In genomic region chrX:15418041-15418706, GRCh38 we compare ENCODE assay signal across 1 cellular context.
TF ChIP-seq lines count a peak whose summit lies in the region.

No MANE protein-coding gene starts in this region.

TF ChIP-seq in SK-N-SH, 30 proteins besides CTCF, POLR2A, EP300 and RAD21 (continued from another document):
- TF ChIP-seq REST (IDR thresholded peaks at IDR 0.05; ENCODE audit: low read depth, low read length) (no peak), YY1 (IDR thresholded peaks at IDR 0.05; ENCODE audit: low read depth) (no peak), MAX (IDR thresholded peaks at IDR 0.05; ENCODE audit: low read depth) (peak; percentile 46; the same call in 1 of the 2 replicates), TCF12 (IDR thresholded peaks at IDR 0.05) (peak; percentile 92), MEF2A (IDR thresholded peaks at IDR 0.05; ENCODE audit: borderline replicate concordance, low read depth) (peak; percentile 45; the same call in 1 of the 2 replicates), POLR2AphosphoS5 (IDR thresholded peaks at IDR 0.05; ENCODE audit: low read depth, low read length) (peak; percentile 85), RCOR1 (IDR thresholded peaks at IDR 0.05; ENCODE audit: low read length) (peak; percentile 83; the same call in 1 of the 2 replicates), PBX3 (IDR thresholded peaks at IDR 0.05) (peak; percentile 91), ELF1 (IDR thresholded peaks at IDR 0.05) (no peak), RFX5 (IDR thresholded peaks at IDR 0.05; ENCODE audit: low read length) (no peak), FOXJ3 (CRISPR knock-in tag; IDR thresholded peaks at IDR 0.05) (peak; percentile 79; the same call in 1 of the 2 replicates), GABPA (IDR thresholded peaks at IDR 0.05; ENCODE audit: low read depth) (no peak), CHD2 (IDR thresholded peaks at IDR 0.05; ENCODE audit: low read length, partially characterized antibody) (no peak), RXRA (IDR thresholded peaks at IDR 0.05; ENCODE audit: borderline replicate concordance, low read depth) (peak; percentile 35; the same call in 1 of the 2 replicates), EZH2phosphoT487 (IDR thresholded peaks at IDR 0.05; ENCODE audit: borderline replicate concordance, low read depth) (no peak), IRF3 (IDR thresholded peaks at IDR 0.05; ENCODE audit: low read depth, low read length) (no peak), USF2 (IDR thresholded peaks at IDR 0.05; ENCODE audit: borderline replicate concordance, low read depth, low read length) (no peak), USF1 (IDR thresholded peaks at IDR 0.05; ENCODE audit: borderline replicate concordance, low read depth) (no peak), TAF1 (IDR thresholded peaks at IDR 0.05; ENCODE audit: borderline replicate concordance, low read depth, low read length) (no peak), MXI1 (IDR thresholded peaks at IDR 0.05; ENCODE audit: low read depth, low read length) (peak; percentile 38; the same call in 1 of the 2 replicates), GATA2 (CRISPR knock-in tag; IDR thresholded peaks at IDR 0.05) (peak; percentile 91), NFIC (IDR thresholded peaks at IDR 0.05; ENCODE audit: borderline replicate concordance) (peak; percentile 59; the same call in 1 of the 2 replicates), FOSL2 (IDR thresholded peaks at IDR 0.05; ENCODE audit: borderline replicate concordance, low read depth) (peak; percentile 53), TEAD4 (IDR thresholded peaks at IDR 0.05; ENCODE audit: borderline replicate concordance, insufficient read depth) (peak; percentile 49; the same call in 1 of the 2 replicates), SIN3A (IDR thresholded peaks at IDR 0.05; ENCODE audit: borderline replicate concordance, low read depth, low read length) (0 out of 2 replicates have a peak, but pooled peaks have one; percentile 30), FOXM1 (IDR thresholded peaks at IDR 0.05; ENCODE audit: low read depth) (0 out of 2 replicates have a peak, but pooled peaks have one; percentile 52), SMC3 (IDR thresholded peaks at IDR 0.05; ENCODE audit: low read depth, low read length) (no peak; the same call in 1 of the 2 replicates)
TF ChIP-seq in SK-N-SH: peak in this region for 16.
